In the genomic region with DNA sequence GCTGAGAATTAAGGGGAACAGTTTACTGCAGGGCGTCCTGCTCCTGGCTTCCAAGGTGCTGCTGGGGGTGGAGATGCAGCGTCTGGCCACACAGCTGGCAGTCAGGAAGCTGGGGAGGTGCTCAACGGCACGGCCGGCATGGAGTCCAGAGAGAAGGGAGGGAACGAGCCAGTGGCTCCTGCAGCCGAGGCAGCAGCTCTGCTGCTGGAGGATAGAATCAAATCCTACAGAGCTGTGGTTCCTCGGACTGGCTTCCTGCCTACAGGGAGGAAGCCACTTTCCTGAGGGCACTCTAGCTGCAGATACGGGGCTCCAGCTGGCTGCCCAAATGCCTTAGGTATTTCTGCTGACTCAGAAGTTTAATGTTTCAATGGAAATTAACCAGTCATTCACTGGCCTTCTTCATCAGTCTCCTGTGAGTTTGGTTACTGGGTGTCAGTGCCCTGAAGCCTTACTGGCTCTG, we compare ENCODE assay signal across 13 cellular contexts.
DNase-seq lines count a peak whose midpoint lies in the region; ATAC-seq, FAIRE-seq and TF ChIP-seq lines count a peak whose summit lies in the region.
"Had no signal": no experiment of that assay in that cellular context is flagged by ENCODE, and none has a peak within 500 bp of the region (broad histone marks: within the 10 kb centered on the region; RNA-seq: fewer than 3 reads in every experiment).

No MANE protein-coding gene starts in this region.

- H3K79me2 ChIP-seq in HepG2 (ENCODE audit: insufficient read depth, low read length) = no peaks in the 10 kb centered on the region

- no peak overlapping the region for H3K9ac ChIP-seq in HepG2 (ENCODE audit: insufficient read depth, low read depth, low read length)

- TF ChIP-seq RAD21 in HepG2 (CRISPR knock-in tag; IDR thresholded peaks at IDR 0.05) = no peak

- in situ Hi-C loops in HepG2 (cut with HindIII; ENCODE audit: extremely low pct_ligation_motif_present, low pct_unique_long_range_greater_than_20kb) = no loop called here

- H3K4me1 ChIP-seq in HepG2 (ENCODE audit: insufficient read depth, low read length) (peaks cover 12% of the 10 kb centered on the region), vagina (peaks cover 22% of the 10 kb centered on the region)

- FAIRE-seq in HepG2 (lab: Jason Lieb, UNC) = no peak

- no TSS peak for BruUV-seq in HepG2 (replicated peaks; lab: Mats Ljungman, UMichigan)

- H3K27me3 ChIP-seq in HepG2 (ENCODE audit: control insufficient read depth in 1 of 2, insufficient read depth in 2 of 2, low read length in 2 of 2) = no peaks in the 10 kb centered on the region
- H3K27me3 ChIP-seq in vagina = no peaks in the 10 kb centered on the region
- H3K27me3 ChIP-seq: suprapubic skin had no signal

- CTCF ChIA-PET in HepG2 (lab: Yijun Ruan, JAX; ENCODE audit: low intra/inter-chr PET ratio, low total read pairs) = no interaction called here

- TF ChIP-seq CTCF in HepG2 (CRISPR knock-in tag; IDR thresholded peaks at IDR 0.05) (no peak), vagina (IDR thresholded peaks at IDR 0.05) (no peak)

- no peak overlapping the region for H2AFZ ChIP-seq in HepG2 (ENCODE audit: low read length)

- POLR2A ChIA-PET in HepG2 (lab: Yijun Ruan, JAX) = no interaction called here

- H3K4me3 ChIP-seq in HepG2 (replicated peaks in 1 of 3; ENCODE audit: insufficient read depth in 1 of 3, low read depth in 2 of 3, low read length in 3 of 3) (no peak overlapping the region), vagina (no peak overlapping the region)
- H3K4me3 ChIP-seq: suprapubic skin had no signal

- TF ChIP-seq EP300 in HepG2 (IDR thresholded peaks at IDR 0.05; ENCODE audit: low read depth in 2 of 2, low read length in 2 of 2) (no peak), HepG2 (CRISPR knock-in tag; IDR thresholded peaks at IDR 0.05; ENCODE audit: borderline replicate concordance) (no peak)

- WGBS in HepG2 (ENCODE audit: low lambda C conversion rate) = 90% methylated on average over 9 of the region's 9 CpGs

- no peaks in the 10 kb centered on the region for H3K9me3 ChIP-seq in HepG2 (ENCODE audit: low read length)
- no peaks in the 10 kb centered on the region for H3K9me3 ChIP-seq in vagina
- H3K9me3 ChIP-seq: suprapubic skin had no signal

- no peaks in the 10 kb centered on the region for H4K20me1 ChIP-seq in HepG2 (ENCODE audit: insufficient read depth, low read length)

- no peak overlapping the region for H3K4me2 ChIP-seq in HepG2 (ENCODE audit: low read depth, low read length)

- H3K36me3 ChIP-seq in HepG2 (replicated peaks in 1 of 2; ENCODE audit: control insufficient read depth in 1 of 2, insufficient read depth in 2 of 2, low read length in 2 of 2) = peaks cover 9 to 15% of the 10 kb centered on the region in 2 experiments; a peak in 4 of 5 replicates
- peaks cover 0 to 7% of the 10 kb centered on the region in 2 donors for H3K36me3 ChIP-seq in vagina

- DNase-seq in NCI-H510A treated with DMSO at 0.1 percent for 48 hours (lab: John Stamatoyannopoulos, UW) (peak; percentile 36), NCI-H510A (lab: John Stamatoyannopoulos, UW) (no peak), HepG2 (ENCODE audit: low spot score) (no peak), vagina (ENCODE audit: extremely low spot score in 2 of 2) (no peak), NCI-H1048 (lab: John Stamatoyannopoulos, UW) (no peak), NOMO-1 treated with DMSO at 0.1 percent for 48 hours (lab: John Stamatoyannopoulos, UW; ENCODE audit: unreplicated experiment) (no peak), erythroblast (lab: John Stamatoyannopoulos, UW) (no peak)
- DNase-seq: activated CD8-positive, alpha-beta memory T cell treated with anti-CD3 and anti-CD28 coated beads, Interleukin-2, amount 50 U/mL, for 4 hours; cortex of kidney; mammary epithelial cell; NCI-H1092 had no signal

- TF ChIP-seq POLR2A in HepG2 (IDR thresholded peaks at IDR 0.05; ENCODE audit: insufficient read depth in 1 of 2, low read depth in 2 of 2, low read length in 2 of 2) (no peak), vagina (IDR thresholded peaks at IDR 0.05) (no peak), erythroblast (IDR thresholded peaks at IDR 0.05; ENCODE audit: low read length) (no peak)

- peak overlapping the region; percentile 20 for H3K27ac ChIP-seq in cingulate gyrus (ENCODE audit: low read depth, low read length)
- no peak overlapping the region for H3K27ac ChIP-seq in HepG2 (ENCODE audit: extremely low read length, insufficient read depth, low read length)
- H3K27ac ChIP-seq in vagina = peak overlapping the region; percentile 28
- H3K27ac ChIP-seq: suprapubic skin had no signal

- ATAC-seq in HepG2 = no peak

- intact Hi-C loops in HepG2 (cut with micrococcal nuclease; ENCODE audit: unreplicated experiment) (no loop called here), vagina (cut with DNase I) (no loop called here)

TF ChIP-seq in HepG2, 621 proteins besides CTCF, POLR2A, EP300 and RAD21:
- peak; percentile 93 for TF ChIP-seq MAFF (IDR thresholded peaks at IDR 0.05; ENCODE audit: low read depth, low read length)
- no peak for TF ChIP-seq NCOA2 (CRISPR knock-in tag; IDR thresholded peaks at IDR 0.05)
- TF ChIP-seq, protein P1, sequence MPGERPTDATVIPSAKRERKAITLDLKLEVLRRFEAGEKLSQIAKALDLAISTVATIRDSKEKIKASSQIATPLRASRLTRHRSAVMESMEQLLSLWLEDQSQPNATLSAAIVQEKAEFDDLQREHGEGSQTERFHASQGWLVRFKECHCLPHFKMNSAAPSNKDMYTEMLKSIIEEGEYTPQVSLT (CRISPR knock-in tag; IDR thresholded peaks at IDR 0.05; ENCODE audit: borderline replicate concordance, low read depth) = no peak
- TF ChIP-seq MAFK (conservative IDR thresholded peaks at IDR 0.05 in 1 of 2, IDR thresholded peaks at IDR 0.05 in 1 of 2; ENCODE audit: low read length in 2 of 2) = peak; percentile 96 to 98
- peak; percentile 16; the same call in 1 of the 2 replicates for TF ChIP-seq ZNF768 (CRISPR knock-in tag; IDR thresholded peaks at IDR 0.05)
